In genomic region chr10:77710759-77711682, GRCh38 we compare ENCODE assay signal across 8 cellular contexts.
DNase-seq lines count a peak whose midpoint lies in the region; ATAC-seq, FAIRE-seq and TF ChIP-seq lines count a peak whose summit lies in the region.

No MANE protein-coding gene starts in this region.

- no peak overlapping the region for H2BK15ac ChIP-seq in neuronal stem cell (ENCODE audit: low read length)

- H3K9me2 ChIP-seq in PC-9 (ENCODE audit: insufficient read depth): no peaks in the 10 kb centered on the region

- peak overlapping the region; percentile 67 for H3K4me2 ChIP-seq in PC-9
- H3K4me2 ChIP-seq in neuronal stem cell (ENCODE audit: insufficient read depth, low read length, poor library complexity, severe bottlenecking): peak overlapping the region; percentile 64

- no peak overlapping the region for H4K8ac ChIP-seq in neuronal stem cell (ENCODE audit: low read depth, low read length)

- no peak for FAIRE-seq in frontal cortex (lab: Jason Lieb, UNC)

- H2BK120ac ChIP-seq in neuronal stem cell (ENCODE audit: low read depth, low read length): no peak overlapping the region

- H3K27ac ChIP-seq in PC-9: no peak overlapping the region
- no peak overlapping the region for H3K27ac ChIP-seq in neuronal stem cell (replicated peaks; ENCODE audit: low read length)

- H3K79me1 ChIP-seq in neuronal stem cell (ENCODE audit: low read depth, low read length): no peaks in the 10 kb centered on the region

- H4K20me1 ChIP-seq in PC-9 (ENCODE audit: insufficient read depth): no peaks in the 10 kb centered on the region; the same call in 1 of the 2 replicates

- no peaks in the 10 kb centered on the region for H3K9me3 ChIP-seq in PC-9 (ENCODE audit: insufficient read depth, low read depth)
- H3K9me3 ChIP-seq in neuronal stem cell (replicated peaks in 1 of 2; ENCODE audit: control insufficient read depth in 2 of 2, insufficient read depth in 1 of 2, low read depth in 1 of 2, low read length in 2 of 2): no peaks in the 10 kb centered on the region

- peak; percentile 83 for ATAC-seq in GM21360 (IDR thresholded peaks at IDR 0.05; ENCODE audit: unreplicated experiment)

- H3K4ac ChIP-seq in neuronal stem cell (ENCODE audit: low read length): no peak overlapping the region

- no peak overlapping the region for H2BK5ac ChIP-seq in neuronal stem cell (ENCODE audit: low read length)

- peak; percentile 98 for TF ChIP-seq CTCF in PC-9 (conservative IDR thresholded peaks at IDR 0.05)

- intact Hi-C loops in PC-9 (cut with micrococcal nuclease; ENCODE audit: unreplicated experiment): loop anchor here (1.0 to 2.0 kb wide), 2 partner anchors 536 to 546 kb away; no protein-coding TSS in a partner anchor

- peak overlapping the region; percentile 28 for H3K23ac ChIP-seq in neuronal stem cell (ENCODE audit: low read depth, low read length, poor library complexity)

- H3K18ac ChIP-seq in neuronal stem cell (ENCODE audit: low read length): peak overlapping the region; percentile 69

- peak; percentile 42 for DNase-seq in Caki2 (ENCODE audit: low read depth)
- DNase-seq in HPDE6-E6E7 (ENCODE audit: extremely low spot score): peak; percentile 60
- peak in 1 of 2 experiments; percentile 73 for DNase-seq in PC-9
- DNase-seq in activated T-helper 9 cell treated with anti-CD3 and anti-CD28 coated beads, Interleukin-2, amount 50 U/mL, for 16 hours (ENCODE audit: low read depth): peak; percentile 55
- DNase-seq in frontal cortex (ENCODE audit: low spot score in 2 of 2): peak; percentile 31 to 73
- peak; percentile 73 for DNase-seq in neuronal stem cell (ENCODE audit: low spot score)
- peak; percentile 29 for DNase-seq in stromal cell of bone marrow (ENCODE audit: low read depth)

- CTCF ChIA-PET in PC-9 (lab: Charles Lee): interaction anchor here (0.6 to 1.9 kb wide), 9 partner anchors 13 to 1450 kb away, joined by 3 to 13 read pairs (median 5); no protein-coding TSS in a partner anchor

- H3K36me3 ChIP-seq in PC-9 (ENCODE audit: low read depth): no peaks in the 10 kb centered on the region
- H3K36me3 ChIP-seq in neuronal stem cell (replicated peaks in 1 of 2; ENCODE audit: control insufficient read depth in 2 of 2, insufficient read depth in 2 of 2, low read length in 2 of 2): no peaks in the 10 kb centered on the region

- 0 out of 2 replicates have a peak overlapping the region, but pooled peaks have one; percentile 49 for H2AFZ ChIP-seq in PC-9
- peak overlapping the region; percentile 88 for H2AFZ ChIP-seq in neuronal stem cell (ENCODE audit: low read length)

- in situ Hi-C loops in Caki2 (cut with HindIII; ENCODE audit: low pct_unique_long_range_greater_than_20kb, low sequenced_read_pairs): no loop called here

- BruUV-seq in PC-9 (replicated peaks; lab: Mats Ljungman, UMichigan): no TSS peak

- H4K91ac ChIP-seq in neuronal stem cell (ENCODE audit: low read depth, low read length, poor library complexity): no peak overlapping the region

- no peak overlapping the region for H3K9ac ChIP-seq in neuronal stem cell (ENCODE audit: low read depth, low read length, poor library complexity)

- WGBS in neuronal stem cell (ENCODE audit: extremely low coverage in 2 of 2, insufficient read length in 2 of 2, insufficient replicate concordance in 1 of 2), 2 donors: no CpG with 5 or more reads among the region's 51 CpGs

- H3F3A ChIP-seq in PC-9 (ENCODE audit: insufficient read depth, low read depth): no peaks in the 10 kb centered on the region

- no peak overlapping the region for H2AK5ac ChIP-seq in neuronal stem cell (ENCODE audit: low read depth, low read length)

- no peaks in the 10 kb centered on the region for H3K4me1 ChIP-seq in PC-9 (replicated peaks; ENCODE audit: insufficient read depth)
- peaks cover 0 to 9% of the 10 kb centered on the region in 2 donors for H3K4me1 ChIP-seq in neuronal stem cell (ENCODE audit: control insufficient read depth in 2 of 2, insufficient read depth in 1 of 2, low read depth in 1 of 2, low read length in 2 of 2)

- no peak overlapping the region for H2BK12ac ChIP-seq in neuronal stem cell (ENCODE audit: low read length)

- POLR2A ChIA-PET in PC-9 (lab: Charles Lee; ENCODE audit: unreplicated experiment): no interaction called here

- H3K4me3 ChIP-seq in PC-9 (peak overlapping the region; percentile 27; the same call in 1 of the 2 replicates), neuronal stem cell (ENCODE audit: low read length in 2 of 2) (peak overlapping the region in 1 of 2 donors; percentile 66)

- H3K14ac ChIP-seq in neuronal stem cell (ENCODE audit: low read length): no peak overlapping the region

- H3K79me2 ChIP-seq in PC-9 (ENCODE audit: low read depth): no peaks in the 10 kb centered on the region

- H3K27me3 ChIP-seq in PC-9 (ENCODE audit: insufficient read depth, low read depth) (no peaks in the 10 kb centered on the region), neuronal stem cell (ENCODE audit: control insufficient read depth in 3 of 3, insufficient read depth in 3 of 3, low read depth in 1 of 3, low read length in 3 of 3) (peaks cover 0 to 25% (median 6%) of the 10 kb centered on the region in 3 experiments)
